Comparison of ENCODE assay signal across 1 cellular context in the genomic region with DNA sequence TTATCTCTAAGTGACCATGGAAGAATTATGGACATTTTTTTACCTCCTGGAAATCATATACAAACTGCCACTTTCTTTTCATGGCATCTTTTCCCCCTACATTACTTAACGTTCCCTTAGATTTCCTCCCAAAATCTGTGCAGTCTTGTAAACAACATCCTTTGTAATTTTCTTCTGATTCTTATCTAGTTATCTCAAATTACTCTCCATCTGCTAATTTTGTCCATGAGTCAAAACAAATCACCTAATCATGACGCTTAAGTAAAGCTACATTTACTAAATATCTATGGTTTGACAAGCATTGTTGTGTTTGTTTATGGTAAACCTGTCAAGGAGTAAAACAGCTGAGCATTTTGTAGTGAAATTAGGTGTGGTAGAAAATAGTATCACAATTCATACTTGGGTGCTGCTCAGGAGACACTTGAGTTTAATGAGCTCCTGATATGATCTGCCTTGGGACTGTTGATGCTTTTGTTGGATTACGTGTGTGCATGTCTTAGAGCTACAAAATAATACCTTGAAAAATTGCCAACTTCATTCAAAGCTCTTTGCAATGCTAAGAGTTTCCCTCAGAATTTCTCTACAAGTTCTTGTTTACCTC.
TF ChIP-seq lines count a peak whose summit lies in the region.

No MANE protein-coding gene starts in this region.

TF ChIP-seq in HEK293, 187 proteins besides CTCF, POLR2A, EP300 and RAD21 (continued from another document):
- TF ChIP-seq, protein P1, sequence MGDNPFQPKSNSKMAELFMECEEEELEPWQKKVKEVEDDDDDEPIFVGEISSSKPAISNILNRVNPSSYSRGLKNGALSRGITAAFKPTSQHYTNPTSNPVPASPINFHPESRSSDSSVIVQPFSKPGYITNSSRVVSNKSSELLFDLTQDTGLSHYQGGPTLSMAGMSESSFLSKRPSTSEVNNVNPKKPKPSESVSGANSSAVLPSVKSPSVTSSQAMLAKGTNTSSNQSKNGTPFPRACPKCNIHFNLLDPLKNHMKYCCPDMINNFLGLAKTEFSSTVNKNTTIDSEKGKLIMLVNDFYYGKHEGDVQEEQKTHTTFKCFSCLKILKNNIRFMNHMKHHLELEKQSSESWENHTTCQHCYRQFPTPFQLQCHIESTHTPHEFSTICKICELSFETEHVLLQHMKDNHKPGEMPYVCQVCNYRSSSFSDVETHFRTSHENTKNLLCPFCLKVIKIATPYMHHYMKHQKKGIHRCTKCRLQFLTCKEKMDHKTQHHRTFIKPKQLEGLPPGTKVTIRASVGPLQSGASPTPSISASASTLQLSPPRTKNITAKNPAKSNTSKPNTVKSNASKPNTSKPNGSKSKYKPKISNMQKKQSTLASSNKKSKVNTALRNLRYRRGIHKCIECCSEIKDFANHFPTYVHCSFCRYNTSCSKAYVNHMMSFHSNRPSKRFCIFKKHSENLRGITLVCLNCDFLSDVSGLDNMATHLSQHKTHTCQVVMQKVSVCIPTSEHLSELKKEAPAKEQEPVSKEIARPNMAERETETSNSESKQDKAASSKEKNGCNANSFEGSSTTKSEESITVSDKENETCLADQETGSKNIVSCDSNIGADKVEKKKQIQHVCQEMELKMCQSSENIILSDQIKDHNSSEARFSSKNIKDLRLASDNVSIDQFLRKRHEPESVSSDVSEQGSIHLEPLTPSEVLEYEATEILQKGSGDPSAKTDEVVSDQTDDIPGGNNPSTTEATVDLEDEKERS (tag by site-specific recombination; IDR thresholded peaks at IDR 0.05): no peak
- no peak for TF ChIP-seq ZNF433 (tag by site-specific recombination; IDR thresholded peaks at IDR 0.05; ENCODE audit: low read depth)
- TF ChIP-seq, protein P2, sequence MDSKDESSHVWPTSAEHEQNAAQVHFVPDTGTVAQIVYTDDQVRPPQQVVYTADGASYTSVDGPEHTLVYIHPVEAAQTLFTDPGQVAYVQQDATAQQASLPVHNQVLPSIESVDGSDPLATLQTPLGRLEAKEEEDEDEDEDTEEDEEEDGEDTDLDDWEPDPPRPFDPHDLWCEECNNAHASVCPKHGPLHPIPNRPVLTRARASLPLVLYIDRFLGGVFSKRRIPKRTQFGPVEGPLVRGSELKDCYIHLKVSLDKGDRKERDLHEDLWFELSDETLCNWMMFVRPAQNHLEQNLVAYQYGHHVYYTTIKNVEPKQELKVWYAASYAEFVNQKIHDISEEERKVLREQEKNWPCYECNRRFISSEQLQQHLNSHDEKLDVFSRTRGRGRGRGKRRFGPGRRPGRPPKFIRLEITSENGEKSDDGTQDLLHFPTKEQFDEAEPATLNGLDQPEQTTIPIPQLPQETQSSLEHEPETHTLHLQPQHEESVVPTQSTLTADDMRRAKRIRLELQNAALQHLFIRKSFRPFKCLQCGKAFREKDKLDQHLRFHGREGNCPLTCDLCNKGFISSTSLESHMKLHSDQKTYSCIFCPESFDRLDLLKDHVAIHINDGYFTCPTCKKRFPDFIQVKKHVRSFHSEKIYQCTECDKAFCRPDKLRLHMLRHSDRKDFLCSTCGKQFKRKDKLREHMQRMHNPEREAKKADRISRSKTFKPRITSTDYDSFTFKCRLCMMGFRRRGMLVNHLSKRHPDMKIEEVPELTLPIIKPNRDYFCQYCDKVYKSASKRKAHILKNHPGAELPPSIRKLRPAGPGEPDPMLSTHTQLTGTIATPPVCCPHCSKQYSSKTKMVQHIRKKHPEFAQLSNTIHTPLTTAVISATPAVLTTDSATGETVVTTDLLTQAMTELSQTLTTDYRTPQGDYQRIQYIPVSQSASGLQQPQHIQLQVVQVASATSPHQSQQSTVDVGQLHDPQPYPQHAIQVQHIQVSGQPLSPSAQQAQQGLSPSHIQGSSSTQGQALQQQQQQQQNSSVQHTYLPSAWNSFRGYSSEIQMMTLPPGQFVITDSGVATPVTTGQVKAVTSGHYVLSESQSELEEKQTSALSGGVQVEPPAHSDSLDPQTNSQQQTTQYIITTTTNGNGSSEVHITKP (tag by site-specific recombination; IDR thresholded peaks at IDR 0.05): no peak
- TF ChIP-seq KLF8 (tag by site-specific recombination; IDR thresholded peaks at IDR 0.05): no peak
- TF ChIP-seq ZNF555 (tag by site-specific recombination; conservative IDR thresholded peaks at IDR 0.05): no peak
- no peak for TF ChIP-seq ZNF596 (tag by site-specific recombination; IDR thresholded peaks at IDR 0.05)
- TF ChIP-seq TCF7L2 (IDR thresholded peaks at IDR 0.05; ENCODE audit: borderline replicate concordance, low read depth, low read length): peak; percentile 13; the same call in 1 of the 2 replicates
- peak; percentile 38; the same call in 1 of the 2 replicates for TF ChIP-seq OSR2 (tag by site-specific recombination; IDR thresholded peaks at IDR 0.05)
- TF ChIP-seq ZNF394 (tag by site-specific recombination; IDR thresholded peaks at IDR 0.05; ENCODE audit: borderline replicate concordance): no peak
- peak; percentile 89 for TF ChIP-seq GFI1B (tag by site-specific recombination; IDR thresholded peaks at IDR 0.05)
- no peak for TF ChIP-seq PRDM1 (tag by site-specific recombination; IDR thresholded peaks at IDR 0.05)
- no peak for TF ChIP-seq ZNF335 (tag by site-specific recombination; conservative IDR thresholded peaks at IDR 0.05)
- TF ChIP-seq, protein P3, sequence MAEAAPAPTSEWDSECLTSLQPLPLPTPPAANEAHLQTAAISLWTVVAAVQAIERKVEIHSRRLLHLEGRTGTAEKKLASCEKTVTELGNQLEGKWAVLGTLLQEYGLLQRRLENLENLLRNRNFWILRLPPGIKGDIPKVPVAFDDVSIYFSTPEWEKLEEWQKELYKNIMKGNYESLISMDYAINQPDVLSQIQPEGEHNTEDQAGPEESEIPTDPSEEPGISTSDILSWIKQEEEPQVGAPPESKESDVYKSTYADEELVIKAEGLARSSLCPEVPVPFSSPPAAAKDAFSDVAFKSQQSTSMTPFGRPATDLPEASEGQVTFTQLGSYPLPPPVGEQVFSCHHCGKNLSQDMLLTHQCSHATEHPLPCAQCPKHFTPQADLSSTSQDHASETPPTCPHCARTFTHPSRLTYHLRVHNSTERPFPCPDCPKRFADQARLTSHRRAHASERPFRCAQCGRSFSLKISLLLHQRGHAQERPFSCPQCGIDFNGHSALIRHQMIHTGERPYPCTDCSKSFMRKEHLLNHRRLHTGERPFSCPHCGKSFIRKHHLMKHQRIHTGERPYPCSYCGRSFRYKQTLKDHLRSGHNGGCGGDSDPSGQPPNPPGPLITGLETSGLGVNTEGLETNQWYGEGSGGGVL (tag by site-specific recombination; IDR thresholded peaks at IDR 0.05): no peak
- no peak for TF ChIP-seq RBAK (tag by site-specific recombination; IDR thresholded peaks at IDR 0.05)
- TF ChIP-seq ZNF670 (tag by site-specific recombination; IDR thresholded peaks at IDR 0.05; ENCODE audit: low read depth): no peak
- no peak for TF ChIP-seq ZNF416 (tag by site-specific recombination; IDR thresholded peaks at IDR 0.05)
- TF ChIP-seq KLF1 (tag by site-specific recombination; IDR thresholded peaks at IDR 0.05): no peak
- no peak for TF ChIP-seq ZNF610 (tag by site-specific recombination; IDR thresholded peaks at IDR 0.05; ENCODE audit: borderline replicate concordance)
- 0 out of 2 replicates have a peak, but pooled peaks have one; percentile 24 for TF ChIP-seq ZNF558 (tag by site-specific recombination; IDR thresholded peaks at IDR 0.05)
- no peak for TF ChIP-seq GLI2 (tag by site-specific recombination; IDR thresholded peaks at IDR 0.05; ENCODE audit: borderline replicate concordance, low read depth)
- no peak for TF ChIP-seq ZNF324 (tag by site-specific recombination; IDR thresholded peaks at IDR 0.05)
- peak; percentile 95 for TF ChIP-seq SP7 (tag by site-specific recombination; IDR thresholded peaks at IDR 0.05)
- TF ChIP-seq ZNF521 (tag by site-specific recombination; IDR thresholded peaks at IDR 0.05): no peak
- no peak for TF ChIP-seq ZNF561 (tag by site-specific recombination; IDR thresholded peaks at IDR 0.05; ENCODE audit: borderline replicate concordance)
- TF ChIP-seq, protein P4, sequence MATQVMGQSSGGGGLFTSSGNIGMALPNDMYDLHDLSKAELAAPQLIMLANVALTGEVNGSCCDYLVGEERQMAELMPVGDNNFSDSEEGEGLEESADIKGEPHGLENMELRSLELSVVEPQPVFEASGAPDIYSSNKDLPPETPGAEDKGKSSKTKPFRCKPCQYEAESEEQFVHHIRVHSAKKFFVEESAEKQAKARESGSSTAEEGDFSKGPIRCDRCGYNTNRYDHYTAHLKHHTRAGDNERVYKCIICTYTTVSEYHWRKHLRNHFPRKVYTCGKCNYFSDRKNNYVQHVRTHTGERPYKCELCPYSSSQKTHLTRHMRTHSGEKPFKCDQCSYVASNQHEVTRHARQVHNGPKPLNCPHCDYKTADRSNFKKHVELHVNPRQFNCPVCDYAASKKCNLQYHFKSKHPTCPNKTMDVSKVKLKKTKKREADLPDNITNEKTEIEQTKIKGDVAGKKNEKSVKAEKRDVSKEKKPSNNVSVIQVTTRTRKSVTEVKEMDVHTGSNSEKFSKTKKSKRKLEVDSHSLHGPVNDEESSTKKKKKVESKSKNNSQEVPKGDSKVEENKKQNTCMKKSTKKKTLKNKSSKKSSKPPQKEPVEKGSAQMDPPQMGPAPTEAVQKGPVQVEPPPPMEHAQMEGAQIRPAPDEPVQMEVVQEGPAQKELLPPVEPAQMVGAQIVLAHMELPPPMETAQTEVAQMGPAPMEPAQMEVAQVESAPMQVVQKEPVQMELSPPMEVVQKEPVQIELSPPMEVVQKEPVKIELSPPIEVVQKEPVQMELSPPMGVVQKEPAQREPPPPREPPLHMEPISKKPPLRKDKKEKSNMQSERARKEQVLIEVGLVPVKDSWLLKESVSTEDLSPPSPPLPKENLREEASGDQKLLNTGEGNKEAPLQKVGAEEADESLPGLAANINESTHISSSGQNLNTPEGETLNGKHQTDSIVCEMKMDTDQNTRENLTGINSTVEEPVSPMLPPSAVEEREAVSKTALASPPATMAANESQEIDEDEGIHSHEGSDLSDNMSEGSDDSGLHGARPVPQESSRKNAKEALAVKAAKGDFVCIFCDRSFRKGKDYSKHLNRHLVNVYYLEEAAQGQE (tag by site-specific recombination; IDR thresholded peaks at IDR 0.05): no peak
- TF ChIP-seq ZNF146 (tag by site-specific recombination; IDR thresholded peaks at IDR 0.05): no peak
- TF ChIP-seq, protein P5, sequence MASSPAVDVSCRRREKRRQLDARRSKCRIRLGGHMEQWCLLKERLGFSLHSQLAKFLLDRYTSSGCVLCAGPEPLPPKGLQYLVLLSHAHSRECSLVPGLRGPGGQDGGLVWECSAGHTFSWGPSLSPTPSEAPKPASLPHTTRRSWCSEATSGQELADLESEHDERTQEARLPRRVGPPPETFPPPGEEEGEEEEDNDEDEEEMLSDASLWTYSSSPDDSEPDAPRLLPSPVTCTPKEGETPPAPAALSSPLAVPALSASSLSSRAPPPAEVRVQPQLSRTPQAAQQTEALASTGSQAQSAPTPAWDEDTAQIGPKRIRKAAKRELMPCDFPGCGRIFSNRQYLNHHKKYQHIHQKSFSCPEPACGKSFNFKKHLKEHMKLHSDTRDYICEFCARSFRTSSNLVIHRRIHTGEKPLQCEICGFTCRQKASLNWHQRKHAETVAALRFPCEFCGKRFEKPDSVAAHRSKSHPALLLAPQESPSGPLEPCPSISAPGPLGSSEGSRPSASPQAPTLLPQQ (tag by site-specific recombination; IDR thresholded peaks at IDR 0.05): no peak
- TF ChIP-seq ZNF366 (tag by site-specific recombination; conservative IDR thresholded peaks at IDR 0.05): peak; percentile 77
